Comparison of ENCODE assay signal across 8 cellular contexts in genomic region chr5:137754961-137755762, GRCh38. TPM values are rescaled to one million over a fixed set of nuclear protein-coding genes. Genes with fewer than 3 reads are reported as not detected.
DNase-seq lines count a peak whose midpoint lies in the region; ATAC-seq, FAIRE-seq and TF ChIP-seq lines count a peak whose summit lies in the region.

No MANE protein-coding gene starts in this region.

- H3K9ac ChIP-seq in NT2/D1 (ENCODE audit: insufficient read length, low read depth) (peak overlapping the region; percentile 99), endothelial cell of umbilical vein (replicated peaks; ENCODE audit: extremely low read depth, insufficient read depth, low read length) (peak overlapping the region; percentile 93)

- no peaks in the 10 kb centered on the region for H3K27me3 ChIP-seq in NT2/D1 (ENCODE audit: insufficient read depth, insufficient read length)
- peaks cover 0 to 2% of the 10 kb centered on the region in 2 experiments for H3K27me3 ChIP-seq in endothelial cell of umbilical vein (ENCODE audit: control insufficient read depth in 2 of 2, insufficient read depth in 2 of 2, low read length in 2 of 2)

- H3K9me1 ChIP-seq in endothelial cell of umbilical vein (replicated peaks; ENCODE audit: control insufficient read depth, extremely low read depth, insufficient read depth, low read length): no peaks in the 10 kb centered on the region

- TSS peak; percentile 44 for BruUV-seq in endothelial cell of umbilical vein (replicated peaks; lab: Mats Ljungman, UMichigan)

- H3K36me3 ChIP-seq in NT2/D1 (ENCODE audit: insufficient read depth, insufficient read length, low read length): peaks cover 28% of the 10 kb centered on the region
- peaks cover 0 to 4% of the 10 kb centered on the region in 2 experiments for H3K36me3 ChIP-seq in endothelial cell of umbilical vein (ENCODE audit: control insufficient read depth in 2 of 2, extremely low read depth in 1 of 2, insufficient read depth in 2 of 2, low read length in 2 of 2)

- H4K20me1 ChIP-seq in endothelial cell of umbilical vein (replicated peaks; ENCODE audit: control insufficient read depth, extremely low read depth, insufficient read depth, low read length): peaks cover 17% of the 10 kb centered on the region

- FAIRE-seq in endothelial cell of umbilical vein (lab: Jason Lieb, UNC): no peak

- dilution Hi-C loops in endothelial cell of umbilical vein (cut with MboI; ENCODE audit: extremely low pct_ligation_motif_present, low sequenced_read_pairs): loop anchor here (25.0 kb wide), 1 partner anchor 93 kb away; no protein-coding TSS in a partner anchor

- POLR2A ChIA-PET in endothelial cell of umbilical vein (lab: Charles Lee): no interaction called here

- H3K27ac Mint-ChIP-seq in neural crest cell (ENCODE audit: unreplicated experiment): peak overlapping the region; percentile 100

- H3K9me3 ChIP-seq in NT2/D1 (ENCODE audit: insufficient read depth, low read length): no peaks in the 10 kb centered on the region
- no peaks in the 10 kb centered on the region for H3K9me3 ChIP-seq in endothelial cell of umbilical vein (replicated peaks; ENCODE audit: control insufficient read depth, insufficient read depth, low read length)

- H3K4me1 Mint-ChIP-seq in neural crest cell: peaks cover 29% of the 10 kb centered on the region

- H3K27me3 Mint-ChIP-seq in neural crest cell (ENCODE audit: low read depth): peaks cover 15% of the 10 kb centered on the region

- intact Hi-C loops in endothelial cell of umbilical vein (cut with micrococcal nuclease): loop anchor here (1.0 to 5.0 kb wide), 3 partner anchors 48 to 278 kb away; partner anchors contain the start of gene FAM13B

- DNase-seq in AG10803 (ENCODE audit: low read depth) (no peak), NT2/D1 (ENCODE audit: low read depth, low spot score) (no peak), endothelial cell of umbilical vein (ENCODE audit: low read depth, low spot score) (no peak), neural crest cell (ENCODE audit: low read depth, low spot score) (no peak), hepatic stellate cell (ENCODE audit: low spot score) (no peak), GF-D8 (lab: John Stamatoyannopoulos, UW) (no peak)

- peak overlapping the region; percentile 98 for H3K4me3 Mint-ChIP-seq in neural crest cell

- H3K27ac ChIP-seq in endothelial cell of umbilical vein (ENCODE audit: insufficient read depth, low read depth, low read length): peak overlapping the region; percentile 92

- CTCF ChIA-PET in endothelial cell of umbilical vein (lab: Charles Lee): interaction anchor here (1.2 kb wide), 1 partner anchor 24 kb away, joined by 5 read pairs; no protein-coding TSS in a partner anchor

- peak; percentile 7 for ATAC-seq in GM21367 (IDR thresholded peaks at IDR 0.05; ENCODE audit: unreplicated experiment)
- ATAC-seq in GM21576 (IDR thresholded peaks at IDR 0.05; ENCODE audit: unreplicated experiment): no peak

- peaks cover 3% of the 10 kb centered on the region for H3K9me3 Mint-ChIP-seq in neural crest cell

- peaks cover 39% of the 10 kb centered on the region for H3K79me2 ChIP-seq in endothelial cell of umbilical vein (ENCODE audit: control insufficient read depth, insufficient read depth, low read length)

- H2AFZ ChIP-seq in endothelial cell of umbilical vein (ENCODE audit: low read depth, low read length): peak overlapping the region; percentile 61

- no peaks in the 10 kb centered on the region for H3K4me1 ChIP-seq in NT2/D1 (ENCODE audit: insufficient read depth, insufficient read length)
- peaks cover 18% of the 10 kb centered on the region for H3K4me1 ChIP-seq in endothelial cell of umbilical vein (ENCODE audit: control insufficient read depth, extremely low read depth, insufficient read depth, low read length)

- peaks cover 17% of the 10 kb centered on the region for H3K36me3 Mint-ChIP-seq in neural crest cell (ENCODE audit: low read depth)

- TF ChIP-seq POLR2A in endothelial cell of umbilical vein (IDR thresholded peaks at IDR 0.05; ENCODE audit: low read depth, low read length): no peak

- peak overlapping the region; percentile 6 for H3K4me2 ChIP-seq in endothelial cell of umbilical vein (ENCODE audit: insufficient read depth, low read length)

- H3K4me3 ChIP-seq in AG10803 (ENCODE audit: low read length) (peak overlapping the region; percentile 97), NT2/D1 (ENCODE audit: insufficient read length, low read depth) (peak overlapping the region; percentile 90), endothelial cell of umbilical vein (replicated peaks in 1 of 3; ENCODE audit: insufficient read depth in 1 of 3, low read depth in 1 of 3, low read length in 3 of 3) (peak overlapping the region; percentile 46 to 94 (median 88))

- TF ChIP-seq CTCF in AG10803 (conservative IDR thresholded peaks at IDR 0.05; ENCODE audit: low read length) (no peak), endothelial cell of umbilical vein (IDR thresholded peaks at IDR 0.05; ENCODE audit: extremely low read depth in 1 of 2, insufficient read depth in 1 of 2, low read depth in 1 of 2, low read length in 2 of 2) (no peak), neural crest cell (conservative IDR thresholded peaks at IDR 0.05) (no peak)

TF ChIP-seq in endothelial cell of umbilical vein, 7 proteins besides CTCF, POLR2A, EP300 and RAD21:
- TF ChIP-seq MAX (IDR thresholded peaks at IDR 0.05; ENCODE audit: insufficient read depth, insufficient read length) (peak; percentile 24), FOS (IDR thresholded peaks at IDR 0.05; ENCODE audit: borderline replicate concordance, insufficient read depth, low read length) (no peak), MYC (IDR thresholded peaks at IDR 0.05; ENCODE audit: low read depth, low read length) (no peak)

RNA-seq across cellular contexts. Expression of gene HNRNPA0, which starts 1.0 kb away (rescaled TPM):
- total RNA-seq in endothelial cell of umbilical vein: 37.5 and 37.9 TPM in 2 replicates
- polyA plus RNA-seq in endothelial cell of umbilical vein: 13.4 and 16.0 TPM in 2 replicates
- polyA plus RNA-seq in endothelial cell of umbilical vein (2011; cell fraction: cytosol; rRNA removed): 11.6 and 14.9 TPM in 2 replicates
- 5.1 and 7.2 TPM in 2 replicates for polyA plus RNA-seq in endothelial cell of umbilical vein (2011; cell fraction: nucleus; rRNA removed)
- 21.9 and 24.3 TPM in 2 replicates for polyA plus RNA-seq in endothelial cell of umbilical vein (2012)
- 8.9 and 10.5 TPM in 2 replicates for polyA minus RNA-seq in endothelial cell of umbilical vein
- polyA minus RNA-seq in endothelial cell of umbilical vein (2011; cell fraction: cytosol; rRNA and poly(A)+ RNA removed): 20.9 TPM
- polyA minus RNA-seq in endothelial cell of umbilical vein (2011; cell fraction: nucleus; rRNA and poly(A)+ RNA removed): 7.3 and 7.9 TPM in 2 replicates
- total RNA-seq in neural crest cell: 99.0 and 102 TPM in 2 replicates

RNA-seq across cellular contexts. Expression of gene KLHL3, which starts 19.3 kb away (rescaled TPM):
- 13.6 and 13.9 TPM in 2 replicates for total RNA-seq in endothelial cell of umbilical vein
- polyA plus RNA-seq in endothelial cell of umbilical vein: 7.5 and 8.8 TPM in 2 replicates
- polyA plus RNA-seq in endothelial cell of umbilical vein (2011; cell fraction: cytosol; rRNA removed): 3.3 and 4.3 TPM in 2 replicates
- 46.1 and 48.4 TPM in 2 replicates for polyA plus RNA-seq in endothelial cell of umbilical vein (2011; cell fraction: nucleus; rRNA removed)
- 4.6 and 5.6 TPM in 2 replicates for polyA plus RNA-seq in endothelial cell of umbilical vein (2012)
- 49.6 and 51.0 TPM in 2 replicates for polyA minus RNA-seq in endothelial cell of umbilical vein
- polyA minus RNA-seq in endothelial cell of umbilical vein (2011; cell fraction: cytosol; rRNA and poly(A)+ RNA removed): 4.9 TPM
- polyA minus RNA-seq in endothelial cell of umbilical vein (2011; cell fraction: nucleus; rRNA and poly(A)+ RNA removed): 38.5 and 44.5 TPM in 2 replicates
- total RNA-seq in neural crest cell: 9.4 and 11.8 TPM in 2 replicates
